Comparison of ENCODE assay signal across 9 cellular contexts in the genomic region with DNA sequence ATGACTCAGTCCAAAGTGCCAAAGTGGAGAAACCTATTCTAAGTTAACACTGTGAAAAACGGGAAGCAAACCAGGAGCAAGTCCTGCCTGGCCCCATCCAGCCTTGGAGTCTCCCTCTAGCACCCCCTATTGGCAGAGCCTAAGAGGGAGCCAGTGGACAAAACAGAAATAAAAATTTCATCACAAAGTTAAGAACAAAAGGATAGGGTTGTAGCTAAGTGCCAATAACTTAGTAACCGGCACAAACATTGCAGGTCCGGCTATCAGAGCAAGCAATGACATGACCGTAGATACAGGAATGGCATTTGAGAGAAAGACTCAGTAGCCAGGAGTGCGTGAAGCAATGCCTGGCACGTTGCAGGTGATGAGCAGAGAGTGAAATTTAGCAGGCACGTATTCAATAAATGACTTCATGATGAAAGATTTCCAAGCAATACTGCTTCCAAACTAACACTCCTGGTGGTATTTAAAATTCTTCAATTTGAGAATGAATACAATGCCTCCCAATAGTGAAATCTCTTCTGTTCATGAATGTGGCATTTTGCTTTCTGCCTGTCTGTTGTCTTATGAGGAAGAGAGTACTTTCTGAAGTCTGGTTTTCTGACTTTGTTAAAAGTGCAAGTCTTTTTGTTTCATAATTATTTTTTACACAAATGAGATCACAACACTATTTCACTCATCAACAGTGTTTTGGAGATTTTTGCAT.
DNase-seq lines count a peak whose midpoint lies in the region; ATAC-seq, FAIRE-seq and TF ChIP-seq lines count a peak whose summit lies in the region.
"Had no signal": no experiment of that assay in that cellular context is flagged by ENCODE, and none has a peak within 500 bp of the region (broad histone marks: within the 10 kb centered on the region; RNA-seq: fewer than 3 reads in every experiment).

No MANE protein-coding gene starts in this region.

- TF ChIP-seq CTCF in VCaP (conservative IDR thresholded peaks at IDR 0.05) (peak; percentile 20; the same call in 1 of the 2 replicates), liver (IDR thresholded peaks at IDR 0.05; ENCODE audit: low read depth, low read length, missing input control) (peak; percentile 48), coronary artery (IDR thresholded peaks at IDR 0.05) (no peak)

- H3K9ac ChIP-seq in liver (ENCODE audit: low read depth in 1 of 2, low read length in 2 of 2), result no peak overlapping the region

- DNase-seq in GM18507 (ENCODE audit: extremely low spot score, insufficient read length, low read depth) (no peak), coronary artery (ENCODE audit: low spot score) (no peak), GM19239 (ENCODE audit: insufficient read length, low spot score) (no peak), aorta (no peak), LoVo (ENCODE audit: low spot score) (no peak)
- DNase-seq: stimulated activated naive B cell treated with anti-CD40 and anti-IgM and Interleukin-4, amounts not matched to agents 10 μg/mL and 1 μg/mL and 100 μg/mL, for 72 hours had no signal

- no peaks in the 10 kb centered on the region for H3K27me3 ChIP-seq in liver (ENCODE audit: control insufficient read depth in 4 of 4, insufficient read depth in 4 of 4, low read length in 3 of 4)
- H3K27me3 ChIP-seq in aorta (ENCODE audit: control insufficient read depth in 1 of 2, insufficient read depth in 2 of 2, low read length in 1 of 2), result no peaks in the 10 kb centered on the region

- no peak overlapping the region for H3K27ac ChIP-seq in VCaP
- H3K27ac ChIP-seq in liver (ENCODE audit: low read depth in 1 of 2, low read length in 2 of 2), result no peak overlapping the region
- H3K27ac ChIP-seq in coronary artery, result no peak overlapping the region
- H3K27ac ChIP-seq in aorta (ENCODE audit: low read depth in 1 of 2, low read length in 2 of 2), result no peak overlapping the region

- H3K4me3 ChIP-seq in liver (ENCODE audit: low read depth in 1 of 3, low read length in 3 of 3) (no peak overlapping the region), coronary artery (no peak overlapping the region), aorta (ENCODE audit: low read length in 2 of 2) (no peak overlapping the region)

- 37% methylated on average over 7 of the region's 7 CpGs for WGBS in liver
- 63 to 69% methylated on average over 7 of the region's 7 CpGs for WGBS in aorta, 2 donors

- H3K36me3 ChIP-seq in liver (ENCODE audit: control insufficient read depth in 4 of 4, insufficient read depth in 3 of 4, low read depth in 1 of 4, low read length in 3 of 4) (no peaks in the 10 kb centered on the region), aorta (ENCODE audit: control insufficient read depth in 1 of 2, insufficient read depth in 2 of 2, low read length in 1 of 2) (no peaks in the 10 kb centered on the region)

- H3K4me1 ChIP-seq in liver (ENCODE audit: control insufficient read depth in 4 of 4, insufficient read depth in 4 of 4, low read length in 3 of 4) (peaks cover 0 to 21% (median 17%) of the 10 kb centered on the region in 4 donors), aorta (ENCODE audit: control insufficient read depth in 1 of 2, insufficient read depth in 2 of 2, low read length in 2 of 2) (no peaks in the 10 kb centered on the region)

- ATAC-seq in HG03432 (IDR thresholded peaks at IDR 0.05; ENCODE audit: unreplicated experiment), result peak; percentile 54
- no peak for ATAC-seq in aorta (ENCODE audit: low FRiP score)

- intact Hi-C loops in aorta (cut with DNase I), result loop anchor here in 1 of 2 donors (10.0 kb wide), 1 partner anchor 1321 kb away; no protein-coding TSS in a partner anchor

- peak; percentile 63 to 73 for TF ChIP-seq RAD21 in liver (IDR thresholded peaks at IDR 0.05)

- FAIRE-seq in GM18507 (lab: Jason Lieb, UNC), result peak; percentile 47
- FAIRE-seq in GM19239 (lab: Jason Lieb, UNC), result no peak

- H3K9me3 ChIP-seq in liver (ENCODE audit: control insufficient read depth in 4 of 4, low read length in 3 of 4), result no peaks in the 10 kb centered on the region
- H3K9me3 ChIP-seq in aorta (ENCODE audit: control insufficient read depth, low read length), result peaks cover 2% of the 10 kb centered on the region

TF ChIP-seq in liver, 16 proteins besides CTCF, POLR2A, EP300 and RAD21:
- no peak for TF ChIP-seq GABPA (IDR thresholded peaks at IDR 0.05 in 1 of 2, conservative IDR thresholded peaks at IDR 0.05 in 1 of 2)
- peak in 1 of 2 donors; percentile 50 for TF ChIP-seq RXRA (IDR thresholded peaks at IDR 0.05)
- TF ChIP-seq TAF1 (conservative IDR thresholded peaks at IDR 0.05), result no peak
- TF ChIP-seq HNF4A (conservative IDR thresholded peaks at IDR 0.05), result peak in 1 of 2 donors; percentile 60
- TF ChIP-seq FOXA2 (IDR thresholded peaks at IDR 0.05), result peak; percentile 10
